Comparison of ENCODE assay signal across 29 cellular contexts in the genomic region with DNA sequence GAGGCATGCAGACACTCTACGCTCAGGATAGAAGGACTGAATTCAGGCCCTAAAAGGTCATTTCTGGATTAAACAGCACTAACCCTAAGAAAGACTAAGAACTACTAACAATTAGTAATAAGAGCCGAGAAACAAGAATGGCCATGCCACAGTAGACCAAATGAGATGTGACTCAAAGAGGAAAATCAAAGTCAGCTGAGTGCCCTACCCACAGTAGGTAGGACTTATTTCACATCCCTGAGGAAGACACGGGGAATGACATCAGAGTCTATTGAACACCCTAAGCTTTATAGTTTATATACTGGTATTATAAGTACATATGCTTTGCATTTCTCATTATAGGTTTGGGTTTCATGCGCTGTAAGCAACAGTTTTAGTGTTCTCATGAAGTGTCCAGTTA. TPM values are rescaled to one million over a fixed set of nuclear protein-coding genes. Genes with fewer than 3 reads are reported as not detected.
"Had no signal": no experiment of that assay in that cellular context is flagged by ENCODE, and none has a peak within 500 bp of the region (broad histone marks: within the 10 kb centered on the region; RNA-seq: fewer than 3 reads in every experiment).

No MANE protein-coding gene starts in this region.

- H3K27ac Mint-ChIP-seq: activated CD4-positive, alpha-beta T cell treated with anti-CD3 and anti-CD28 coated beads, Interleukin-2, amount 10 ng/mL, durations not matched to agents 24 days and 14 days; activated CD8-positive, alpha-beta T cell treated with anti-CD3 and anti-CD28 coated beads for 36 hours; activated naive CD4-positive, alpha-beta T cell treated with anti-CD3 and anti-CD28 coated beads for 36 hours; activated naive CD4-positive, alpha-beta T cell treated with anti-CD3 and anti-CD28 coated beads, Interleukin-2, amount 50 U/mL, for 72 hours; activated T-cell treated with anti-CD3 and anti-CD28 coated beads, Interleukin-2, amount 50 U/mL, for 24 hours; T-cell; T-helper 17 cell had no signal

- H3K4me1 ChIP-seq: breast epithelium had no signal

- H3K4me3 Mint-ChIP-seq: activated CD4-positive, alpha-beta T cell treated with anti-CD3 and anti-CD28 coated beads, Interleukin-2, amount 10 ng/mL, durations not matched to agents 24 days and 14 days; activated CD8-positive, alpha-beta T cell treated with anti-CD3 and anti-CD28 coated beads for 36 hours; activated naive CD4-positive, alpha-beta T cell treated with anti-CD3 and anti-CD28 coated beads for 36 hours; activated T-cell treated with anti-CD3 and anti-CD28 coated beads, Interleukin-2, amount 50 U/mL, for 24 hours; T-cell; T-helper 17 cell had no signal

- ATAC-seq: activated CD8-positive, alpha-beta T cell treated with anti-CD3 and anti-CD28 coated beads for 36 hours; activated naive CD4-positive, alpha-beta T cell treated with anti-CD3 and anti-CD28 coated beads, Interleukin-2, amount 50 U/mL, for 72 hours; body of pancreas; K562; PC-3; T-cell; T-helper 17 cell had no signal

- H3K36me3 ChIP-seq: adrenal gland, breast epithelium, SJCRH30 had no signal

- H3K9me3 ChIP-seq: adrenal gland, body of pancreas, breast epithelium, SJCRH30 had no signal

- DNase-seq: activated CD4-positive, alpha-beta T cell treated with anti-CD3 and anti-CD28 coated beads, Interleukin-2, amount 10 ng/mL, durations not matched to agents 24 days and 14 days; activated CD4-positive, alpha-beta T cell treated with anti-CD3 and anti-CD28 coated beads, Interleukin-2, amount 50 U/mL, for 4 hours; activated CD8-positive, alpha-beta T cell treated with anti-CD3 and anti-CD28 coated beads for 36 hours; activated gamma-delta T cell treated with Interleukin-2 at 50 U/mL for 16 hours; activated naive CD4-positive, alpha-beta T cell treated with anti-CD3 and anti-CD28 coated beads for 36 hours; activated T-cell treated with anti-CD3 and anti-CD28 coated beads, Interleukin-2, amount 50 U/mL, for 24 hours; adrenal gland; body of pancreas; caudate nucleus; cerebellar nuclear complex; NCI-H1105; NCI-H1417 treated with DMSO at 0.1 percent for 48 hours; NCI-H1694; NCI-H1930; NCI-H2171; NCI-H510A; NCI-H526; NCI-H748 treated with DMSO at 0.1 percent for 48 hours; NK-92 treated with Interleukin-12 subunit alpha and Interleukin-12 subunit beta, amount 100 ng/mL, for 24 hours; PC-3; SHP77; SJCRH30; T-cell; T-helper 17 cell had no signal

- FAIRE-seq: astrocyte, K562 had no signal

- H3K27me3 ChIP-seq: adrenal gland, body of pancreas, breast epithelium, SJCRH30 had no signal

- H3K4me3 ChIP-seq: adrenal gland, body of pancreas, breast epithelium, K562, SJCRH30, SK-N-MC had no signal

- H3K9me3 Mint-ChIP-seq: activated naive CD4-positive, alpha-beta T cell treated with anti-CD3 and anti-CD28 coated beads for 36 hours; activated T-cell treated with anti-CD3 and anti-CD28 coated beads, Interleukin-2, amount 50 U/mL, for 24 hours had no signal

- H3K27ac ChIP-seq: adrenal gland, body of pancreas, breast epithelium, SJCRH30, SK-N-MC had no signal

RNA-seq across cellular contexts. Expression of a gene that starts 2.7 kb away (rescaled TPM):
- total RNA-seq: activated CD4-positive, alpha-beta T cell treated with anti-CD3 and anti-CD28 coated beads, Interleukin-2, amount 10 ng/mL, durations not matched to agents 24 days and 14 days; activated CD8-positive, alpha-beta T cell treated with anti-CD3 and anti-CD28 coated beads for 36 hours; K562 had no signal
- polyA plus RNA-seq: K562 had no signal
